Comparison of ENCODE assay signal across 14 cellular contexts in genomic region chr19:31515931-31516330, GRCh38.
"Had no signal": no experiment of that assay in that cellular context is flagged by ENCODE, and none has a peak within 500 bp of the region (broad histone marks: within the 10 kb centered on the region; RNA-seq: fewer than 3 reads in every experiment).

No MANE protein-coding gene starts in this region.

- ATAC-seq: activated CD8-positive, alpha-beta memory T cell treated with anti-CD3 and anti-CD28 coated beads, Interleukin-2, amount 10 ng/mL, durations not matched to agents 7 days and 5 days; activated T-cell treated with anti-CD3 and anti-CD28 coated beads, Interleukin-2, amount 50 U/mL, for 4 hours; left cardiac atrium; naive thymus-derived CD8-positive, alpha-beta T cell; right cardiac atrium had no signal

- H3K4me3 Mint-ChIP-seq: activated CD8-positive, alpha-beta memory T cell treated with anti-CD3 and anti-CD28 coated beads, Interleukin-2, amount 10 ng/mL, durations not matched to agents 7 days and 5 days; activated naive CD8-positive, alpha-beta T cell treated with anti-CD3 and anti-CD28 coated beads for 36 hours; activated T-cell treated with anti-CD3 and anti-CD28 coated beads, Interleukin-2, amount 50 U/mL, for 4 hours; naive thymus-derived CD8-positive, alpha-beta T cell; T-helper 2 cell treated with Interferon-gamma antibody and Interleukin-4, amounts not matched to agents 5 μg/mL and 100 μg/mL, for 36 hours had no signal

- DNase-seq: activated CD4-positive, alpha-beta T cell treated with anti-CD3 and anti-CD28 coated beads, Interleukin-2, amount 50 U/mL, for 48 hours; activated CD4-positive, CD25-positive, alpha-beta regulatory T cell treated with anti-CD3 and anti-CD28 coated beads, Interleukin-2, amount 50 U/mL, for 72 hours; activated CD8-positive, alpha-beta memory T cell treated with anti-CD3 and anti-CD28 coated beads, Interleukin-2, amount 10 ng/mL, durations not matched to agents 7 days and 5 days; activated gamma-delta T cell treated with Interleukin-2 at 50 U/mL for 16 hours; activated naive CD8-positive, alpha-beta T cell treated with anti-CD3 and anti-CD28 coated beads for 36 hours; activated T-cell treated with anti-CD3 and anti-CD28 coated beads, Interleukin-2, amount 50 U/mL, for 4 hours; aorta; hippocampal formation; left cardiac atrium; naive thymus-derived CD8-positive, alpha-beta T cell; right cardiac atrium; stimulated activated naive CD4-positive, alpha-beta T cell had no signal

- H3K27ac Mint-ChIP-seq: activated CD8-positive, alpha-beta memory T cell treated with anti-CD3 and anti-CD28 coated beads, Interleukin-2, amount 10 ng/mL, durations not matched to agents 7 days and 5 days; activated naive CD8-positive, alpha-beta T cell treated with anti-CD3 and anti-CD28 coated beads for 36 hours; naive thymus-derived CD8-positive, alpha-beta T cell; T-helper 2 cell treated with Interferon-gamma antibody and Interleukin-4, amounts not matched to agents 5 μg/mL and 100 μg/mL, for 36 hours had no signal

- H3K4me1 Mint-ChIP-seq: activated CD8-positive, alpha-beta memory T cell treated with anti-CD3 and anti-CD28 coated beads, Interleukin-2, amount 10 ng/mL, durations not matched to agents 7 days and 5 days; activated naive CD8-positive, alpha-beta T cell treated with anti-CD3 and anti-CD28 coated beads for 36 hours; naive thymus-derived CD8-positive, alpha-beta T cell had no signal

- H3K27me3 Mint-ChIP-seq: activated CD8-positive, alpha-beta memory T cell treated with anti-CD3 and anti-CD28 coated beads, Interleukin-2, amount 10 ng/mL, durations not matched to agents 7 days and 5 days had no signal

- H3K36me3 Mint-ChIP-seq: activated CD8-positive, alpha-beta memory T cell treated with anti-CD3 and anti-CD28 coated beads, Interleukin-2, amount 10 ng/mL, durations not matched to agents 7 days and 5 days; activated naive CD8-positive, alpha-beta T cell treated with anti-CD3 and anti-CD28 coated beads for 36 hours; naive thymus-derived CD8-positive, alpha-beta T cell had no signal

- H3K4me3 ChIP-seq: lung had no signal
